19 cellular contexts compared by ENCODE assay signal in genomic region chr11:103845331-103845730, GRCh38.
A peak's percentile ranks its signal among the peaks of the same experiment; 100 is the strongest.
DNase-seq lines count a peak whose midpoint lies in the region; TF ChIP-seq lines count a peak whose summit lies in the region.
"Had no signal": no experiment of that assay in that cellular context is flagged by ENCODE, and none has a peak within 500 bp of the region (broad histone marks: within the 10 kb centered on the region; RNA-seq: fewer than 3 reads in every experiment).

No MANE protein-coding gene starts in this region.

- no peaks in the 10 kb centered on the region for H3K79me2 ChIP-seq in Karpas-422 (ENCODE audit: low read length)

- TF ChIP-seq CTCF in type B pancreatic cell (conservative IDR thresholded peaks at IDR 0.05): no peak

- H3K36me3 ChIP-seq in Karpas-422 (ENCODE audit: insufficient read depth, low read length): no peaks in the 10 kb centered on the region; the same call in 1 of the 2 replicates
- H3K36me3 ChIP-seq: BLaER1 had no signal

- no peaks in the 10 kb centered on the region for H3K9me2 ChIP-seq in Karpas-422 (replicated peaks; ENCODE audit: insufficient read depth, low read length)

- peak overlapping the region; percentile 65 for H3K4me2 ChIP-seq in Karpas-422 (ENCODE audit: low read depth, low read length, poor library complexity, severe bottlenecking)
- H3K4me2 ChIP-seq: BLaER1, GM23338 had no signal

- intact Hi-C loops in head of caudate nucleus (cut with DNase I): no loop called here

- H2AFZ ChIP-seq in Karpas-422 (ENCODE audit: low read length): peak overlapping the region; percentile 25; the same call in 1 of the 2 replicates
- H2AFZ ChIP-seq: GM23338 had no signal

- peaks cover 38% of the 10 kb centered on the region for H3K4me1 ChIP-seq in Karpas-422 (ENCODE audit: low read length)
- H3K4me1 ChIP-seq: BLaER1 had no signal

- H3K4me3 Mint-ChIP-seq in type B pancreatic cell: no peak overlapping the region
- H3K4me3 Mint-ChIP-seq: CD4-positive, CD25-positive, alpha-beta regulatory T cell; GM23338; H9 had no signal

- peaks cover 3% of the 10 kb centered on the region for H3K36me3 Mint-ChIP-seq in type B pancreatic cell
- H3K36me3 Mint-ChIP-seq: CD4-positive, CD25-positive, alpha-beta regulatory T cell had no signal

- peak; percentile 53 for DNase-seq in Karpas-422
- peak; percentile 36 for DNase-seq in NCI-H69 (lab: John Stamatoyannopoulos, UW)
- DNase-seq in amniotic epithelial cell (ENCODE audit: low read depth): peak; percentile 73
- DNase-seq in type B pancreatic cell (ENCODE audit: extremely low spot score, unreplicated experiment): no peak
- no peak for DNase-seq in head of caudate nucleus
- no peak for DNase-seq in SW 1271 (lab: John Stamatoyannopoulos, UW)
- no peak for DNase-seq in activated CD4-positive, CD25-positive, alpha-beta regulatory T cell treated with anti-CD3 and anti-CD28 coated beads, Interleukin-2, amount 50 U/mL, for 72 hours
- DNase-seq: CD4-positive, CD25-positive, alpha-beta regulatory T cell; H9; NCI-H1092; NCI-H1436; NCI-H187; NCI-H2081 treated with DMSO at 0.1 percent for 48 hours; NCI-H2171 treated with DMSO at 0.1 percent for 48 hours; NCI-H524 treated with DMSO at 0.1 percent for 48 hours; SIG-M5 had no signal

- H3K4me3 ChIP-seq in Karpas-422 (ENCODE audit: low read length): peak overlapping the region; percentile 32
- H3K4me3 ChIP-seq: BLaER1, GM23338, SK-N-MC had no signal

- no peaks in the 10 kb centered on the region for H3K9me3 Mint-ChIP-seq in type B pancreatic cell
- H3K9me3 Mint-ChIP-seq: GM23338, H9 had no signal

- no peaks in the 10 kb centered on the region for H3K27me3 Mint-ChIP-seq in type B pancreatic cell
- H3K27me3 Mint-ChIP-seq: CD4-positive, CD25-positive, alpha-beta regulatory T cell had no signal

- H3K9ac ChIP-seq in Karpas-422 (ENCODE audit: low read length): peak overlapping the region; percentile 47
- H3K9ac ChIP-seq: BLaER1 had no signal

- no peaks in the 10 kb centered on the region for H3K9me3 ChIP-seq in Karpas-422 (ENCODE audit: low read length)
- H3K9me3 ChIP-seq: BLaER1 had no signal

- no peaks in the 10 kb centered on the region for H3K27me3 ChIP-seq in Karpas-422 (ENCODE audit: low read length)
- H3K27me3 ChIP-seq: BLaER1 had no signal

- H3K27ac Mint-ChIP-seq in type B pancreatic cell: peak overlapping the region; percentile 11
- H3K27ac Mint-ChIP-seq: H9 had no signal

- no peaks in the 10 kb centered on the region for H4K20me1 ChIP-seq in Karpas-422 (ENCODE audit: insufficient read depth, low read depth, low read length)
- H4K20me1 ChIP-seq: BLaER1 had no signal

- peaks cover 10% of the 10 kb centered on the region for H3K4me1 Mint-ChIP-seq in type B pancreatic cell (ENCODE audit: unreplicated experiment)
- H3K4me1 Mint-ChIP-seq: CD4-positive, CD25-positive, alpha-beta regulatory T cell had no signal

- peak overlapping the region; percentile 83 for H3K27ac ChIP-seq in Karpas-422 (ENCODE audit: low read length)
- H3K27ac ChIP-seq: BLaER1, SK-N-MC had no signal

Comparison
In these comparisons a context has a peak if more than half of its experiments do, and no peak if none do; other contexts are left out.
1. DNase-seq: peak in Karpas-422 (single experiment), NCI-H69 (single experiment) and amniotic epithelial cell (single experiment); none in type B pancreatic cell (single experiment), head of caudate nucleus (0 of 42), SW 1271 (0 of 2) and activated CD4-positive, CD25-positive, alpha-beta regulatory T cell treated with anti-CD3 and anti-CD28 coated beads, Interleukin-2, amount 50 U/mL, for 72 hours (single experiment).